1 cellular context compared by ENCODE assay signal in the genomic region with DNA sequence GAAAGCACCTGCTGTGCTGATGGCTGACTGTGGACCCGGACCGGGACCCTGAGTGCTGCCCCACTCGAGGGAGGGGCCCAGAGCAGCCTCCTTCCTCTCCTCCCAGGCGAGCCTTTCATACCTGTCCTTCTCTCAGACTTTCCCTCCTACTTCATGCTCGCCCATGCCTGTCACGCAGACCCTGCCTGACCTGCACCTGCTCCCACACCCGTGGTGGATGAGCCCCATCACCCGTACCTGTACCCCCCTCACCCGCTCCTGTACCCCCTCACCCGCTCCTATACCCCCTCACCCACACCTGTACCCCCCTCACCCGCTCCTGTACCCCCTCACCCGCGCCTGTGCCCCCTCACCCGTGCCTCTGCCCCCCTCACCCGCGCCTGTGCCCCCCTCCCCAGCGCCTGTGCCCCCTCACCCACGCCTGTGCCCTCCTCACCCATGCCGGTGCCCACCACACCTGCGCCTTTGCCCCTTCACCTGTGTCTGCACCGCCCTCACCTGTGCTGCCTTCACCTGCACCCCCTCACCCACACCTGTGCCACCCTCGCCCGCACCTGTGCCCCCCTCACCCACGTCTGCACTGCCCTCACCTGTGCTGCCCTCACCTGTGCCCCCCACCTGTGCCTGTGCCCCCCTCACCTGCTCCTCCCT.
TF ChIP-seq lines count a peak whose summit lies in the region.

No MANE protein-coding gene starts in this region.

TF ChIP-seq in WTC11, 78 proteins besides CTCF, POLR2A, EP300 and RAD21:
- TF ChIP-seq NR3C1 (CRISPR knock-in tag; conservative IDR thresholded peaks at IDR 0.05; ENCODE audit: low read depth) (no peak), JAZF1 (CRISPR knock-in tag; IDR thresholded peaks at IDR 0.05) (no peak), JUN (CRISPR knock-in tag; IDR thresholded peaks at IDR 0.05) (no peak), FOXJ3 (CRISPR knock-in tag; IDR thresholded peaks at IDR 0.05; ENCODE audit: borderline replicate concordance) (no peak), CREB1 (CRISPR knock-in tag; IDR thresholded peaks at IDR 0.05) (no peak), ZNF671 (CRISPR knock-in tag; IDR thresholded peaks at IDR 0.05) (no peak), NFYB (CRISPR knock-in tag; conservative IDR thresholded peaks at IDR 0.05; ENCODE audit: low read depth) (no peak), HMGA2 (CRISPR knock-in tag; IDR thresholded peaks at IDR 0.05) (no peak), ZNF263 (CRISPR knock-in tag; IDR thresholded peaks at IDR 0.05; ENCODE audit: low read depth) (no peak), NR1H2 (CRISPR knock-in tag; IDR thresholded peaks at IDR 0.05) (no peak), NR2C2 (CRISPR knock-in tag; IDR thresholded peaks at IDR 0.05) (no peak), FOXP1 (CRISPR knock-in tag; IDR thresholded peaks at IDR 0.05; ENCODE audit: borderline replicate concordance) (no peak)
- TF ChIP-seq, protein P1, sequence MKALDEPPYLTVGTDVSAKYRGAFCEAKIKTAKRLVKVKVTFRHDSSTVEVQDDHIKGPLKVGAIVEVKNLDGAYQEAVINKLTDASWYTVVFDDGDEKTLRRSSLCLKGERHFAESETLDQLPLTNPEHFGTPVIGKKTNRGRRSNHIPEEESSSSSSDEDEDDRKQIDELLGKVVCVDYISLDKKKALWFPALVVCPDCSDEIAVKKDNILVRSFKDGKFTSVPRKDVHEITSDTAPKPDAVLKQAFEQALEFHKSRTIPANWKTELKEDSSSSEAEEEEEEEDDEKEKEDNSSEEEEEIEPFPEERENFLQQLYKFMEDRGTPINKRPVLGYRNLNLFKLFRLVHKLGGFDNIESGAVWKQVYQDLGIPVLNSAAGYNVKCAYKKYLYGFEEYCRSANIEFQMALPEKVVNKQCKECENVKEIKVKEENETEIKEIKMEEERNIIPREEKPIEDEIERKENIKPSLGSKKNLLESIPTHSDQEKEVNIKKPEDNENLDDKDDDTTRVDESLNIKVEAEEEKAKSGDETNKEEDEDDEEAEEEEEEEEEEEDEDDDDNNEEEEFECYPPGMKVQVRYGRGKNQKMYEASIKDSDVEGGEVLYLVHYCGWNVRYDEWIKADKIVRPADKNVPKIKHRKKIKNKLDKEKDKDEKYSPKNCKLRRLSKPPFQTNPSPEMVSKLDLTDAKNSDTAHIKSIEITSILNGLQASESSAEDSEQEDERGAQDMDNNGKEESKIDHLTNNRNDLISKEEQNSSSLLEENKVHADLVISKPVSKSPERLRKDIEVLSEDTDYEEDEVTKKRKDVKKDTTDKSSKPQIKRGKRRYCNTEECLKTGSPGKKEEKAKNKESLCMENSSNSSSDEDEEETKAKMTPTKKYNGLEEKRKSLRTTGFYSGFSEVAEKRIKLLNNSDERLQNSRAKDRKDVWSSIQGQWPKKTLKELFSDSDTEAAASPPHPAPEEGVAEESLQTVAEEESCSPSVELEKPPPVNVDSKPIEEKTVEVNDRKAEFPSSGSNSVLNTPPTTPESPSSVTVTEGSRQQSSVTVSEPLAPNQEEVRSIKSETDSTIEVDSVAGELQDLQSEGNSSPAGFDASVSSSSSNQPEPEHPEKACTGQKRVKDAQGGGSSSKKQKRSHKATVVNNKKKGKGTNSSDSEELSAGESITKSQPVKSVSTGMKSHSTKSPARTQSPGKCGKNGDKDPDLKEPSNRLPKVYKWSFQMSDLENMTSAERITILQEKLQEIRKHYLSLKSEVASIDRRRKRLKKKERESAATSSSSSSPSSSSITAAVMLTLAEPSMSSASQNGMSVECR (CRISPR knock-in tag; IDR thresholded peaks at IDR 0.05; ENCODE audit: borderline replicate concordance), result no peak
- TF ChIP-seq, protein P2, sequence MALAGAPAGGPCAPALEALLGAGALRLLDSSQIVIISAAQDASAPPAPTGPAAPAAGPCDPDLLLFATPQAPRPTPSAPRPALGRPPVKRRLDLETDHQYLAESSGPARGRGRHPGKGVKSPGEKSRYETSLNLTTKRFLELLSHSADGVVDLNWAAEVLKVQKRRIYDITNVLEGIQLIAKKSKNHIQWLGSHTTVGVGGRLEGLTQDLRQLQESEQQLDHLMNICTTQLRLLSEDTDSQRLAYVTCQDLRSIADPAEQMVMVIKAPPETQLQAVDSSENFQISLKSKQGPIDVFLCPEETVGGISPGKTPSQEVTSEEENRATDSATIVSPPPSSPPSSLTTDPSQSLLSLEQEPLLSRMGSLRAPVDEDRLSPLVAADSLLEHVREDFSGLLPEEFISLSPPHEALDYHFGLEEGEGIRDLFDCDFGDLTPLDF (CRISPR knock-in tag; IDR thresholded peaks at IDR 0.05), result no peak
- TF ChIP-seq, protein P3, sequence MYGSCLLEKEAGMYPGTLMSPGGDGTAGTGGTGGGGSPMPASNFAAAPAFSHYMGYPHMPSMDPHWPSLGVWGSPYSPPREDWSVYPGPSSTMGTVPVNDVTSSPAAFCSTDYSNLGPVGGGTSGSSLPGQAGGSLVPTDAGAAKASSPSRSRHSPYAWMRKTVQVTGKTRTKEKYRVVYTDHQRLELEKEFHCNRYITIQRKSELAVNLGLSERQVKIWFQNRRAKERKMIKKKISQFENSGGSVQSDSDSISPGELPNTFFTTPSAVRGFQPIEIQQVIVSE (CRISPR knock-in tag; IDR thresholded peaks at IDR 0.05; ENCODE audit: borderline replicate concordance), result no peak
